Comparison of ENCODE assay signal across 24 cellular contexts in genomic region chr6:154582696-154583095, GRCh38.
"Had no signal": no experiment of that assay in that cellular context is flagged by ENCODE, and none has a peak within 500 bp of the region (broad histone marks: within the 10 kb centered on the region; RNA-seq: fewer than 3 reads in every experiment).

No MANE protein-coding gene starts in this region.

- DNase-seq: Karpas-422, KG1, MG63, NCI-H1092, NCI-H1105 treated with DMSO at 0.1 percent for 48 hours, NCI-H1436, NCI-H187, NCI-H2029, NCI-H2081 treated with DMSO at 0.1 percent for 48 hours, NCI-H2171, NCI-H226, NCI-H446, NCI-H510A, NCI-H524 treated with DMSO at 0.1 percent for 48 hours, NCI-H69, NCI-H774, PC-3, SHP77, SK-N-SH, SW 1271 had no signal

- H3K9me3 ChIP-seq: MG63, SK-N-SH had no signal

- H3K27ac ChIP-seq: HL-60, RWPE1 had no signal

- H3K9ac ChIP-seq: SK-N-SH had no signal

- H3K27me3 ChIP-seq: MG63 had no signal

- H3K4me2 ChIP-seq: SK-N-SH had no signal

- H3K36me3 ChIP-seq: MG63 had no signal

- H3K4me3 ChIP-seq: MG63 had no signal

- FAIRE-seq: HTR-8/SVneo had no signal

- ATAC-seq: Panc1, PC-3 had no signal
